In genomic region chr5:161064800-161065199, GRCh38 we compare ENCODE assay signal across 12 cellular contexts.
"Had no signal": no experiment of that assay in that cellular context is flagged by ENCODE, and none has a peak within 500 bp of the region (broad histone marks: within the 10 kb centered on the region; RNA-seq: fewer than 3 reads in every experiment).

No MANE protein-coding gene starts in this region.

- DNase-seq: activated CD4-positive, alpha-beta T cell treated with anti-CD3 and anti-CD28 coated beads for 4 hours; activated CD8-positive, alpha-beta T cell treated with anti-CD3 and anti-CD28 coated beads, Interleukin-2, amount 10 ng/mL, durations not matched to agents 7 days and 5 days; activated naive CD4-positive, alpha-beta T cell treated with Interleukin-2 at 50 U/mL for 16 hours; foreskin keratinocyte; ovary; stimulated activated CD4-positive, alpha-beta T cell treated with anti-CD3 and anti-CD28 coated beads, Interleukin-4, amount 100 ng/mL, for 1 hour; stimulated activated CD8-positive, alpha-beta memory T cell treated with anti-CD3 and anti-CD28 coated beads, Interleukin-4, amount 100 ng/mL, for 48 hours; testis; upper lobe of right lung had no signal

- H3K4me3 ChIP-seq: cardiac muscle cell, neural progenitor cell, ovary, testis, upper lobe of right lung had no signal

- ATAC-seq: activated CD8-positive, alpha-beta T cell treated with anti-CD3 and anti-CD28 coated beads, Interleukin-2, amount 10 ng/mL, durations not matched to agents 7 days and 5 days; foreskin keratinocyte; upper lobe of right lung had no signal

- H3K27ac ChIP-seq: cardiac muscle cell, foreskin keratinocyte, neural progenitor cell, ovary, testis, upper lobe of right lung, VCaP had no signal
